9 cellular contexts compared by ENCODE assay signal in the genomic region with DNA sequence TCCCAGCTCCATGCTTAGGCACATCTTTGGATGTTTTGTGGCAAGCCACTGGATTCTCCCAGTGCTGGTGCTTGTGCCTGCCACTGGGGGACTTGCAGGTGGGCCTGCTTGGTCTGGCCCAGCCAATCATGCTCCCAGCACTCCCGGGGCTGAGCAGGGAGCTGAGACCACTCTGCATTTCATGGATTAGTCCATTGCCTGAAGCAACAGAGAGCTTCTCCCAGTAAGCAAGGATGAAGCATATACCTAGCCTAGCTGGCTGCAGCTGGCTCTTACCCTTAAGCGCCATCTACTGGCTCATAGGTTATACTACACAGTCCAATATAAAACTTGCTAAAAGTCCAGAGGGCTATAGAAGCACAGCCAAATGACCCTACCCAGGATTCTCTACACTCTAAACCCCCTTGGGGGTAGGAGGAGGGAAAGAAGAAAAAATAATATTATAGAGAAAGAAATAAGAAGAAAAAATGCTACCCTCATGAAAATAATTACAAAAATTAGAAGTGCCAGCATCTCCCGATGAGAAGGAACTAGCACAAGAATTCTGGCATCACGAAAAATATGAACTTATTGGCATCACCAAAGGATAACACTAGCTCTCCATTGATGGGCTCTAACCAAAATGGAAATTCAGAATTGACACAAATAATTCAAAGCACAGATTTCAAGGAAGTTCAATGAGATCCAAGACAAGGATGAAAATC.
DNase-seq lines count a peak whose midpoint lies in the region; FAIRE-seq lines count a peak whose summit lies in the region.
"Had no signal": no experiment of that assay in that cellular context is flagged by ENCODE, and none has a peak within 500 bp of the region (broad histone marks: within the 10 kb centered on the region; RNA-seq: fewer than 3 reads in every experiment).

No MANE protein-coding gene starts in this region.

- peak; percentile 20 for DNase-seq in NCI-H2107 treated with DMSO at 0.1 percent for 48 hours (lab: John Stamatoyannopoulos, UW; ENCODE audit: unreplicated experiment)
- DNase-seq in NCI-H2107 (lab: John Stamatoyannopoulos, UW) = no peak
- DNase-seq in H4 (ENCODE audit: low spot score) = peak; percentile 45
- DNase-seq in LHCN-M2 (ENCODE audit: low read depth) = peak; percentile 47
- peak; percentile 30 to 47 for DNase-seq in SHP77 (lab: John Stamatoyannopoulos, UW)
- peak; percentile 36 for DNase-seq in fibroblast of the conjunctiva (ENCODE audit: low read depth)
- peak; percentile 5 for DNase-seq in small intestine
- DNase-seq in GM19238 (ENCODE audit: insufficient read length, low spot score) = no peak

- no peak overlapping the region for H3K4me3 ChIP-seq in small intestine (ENCODE audit: low read depth in 1 of 2, low read length in 2 of 2)
- H3K4me3 ChIP-seq: thoracic aorta had no signal

- no peak overlapping the region for H3K27ac ChIP-seq in small intestine (ENCODE audit: low read depth in 1 of 2, low read length in 1 of 2)
- H3K27ac ChIP-seq: thoracic aorta had no signal

- 44 to 52% (median 45%) methylated on average over 4 of the region's 4 CpGs for WGBS in small intestine, 3 donors

- H3K36me3 ChIP-seq in small intestine (ENCODE audit: control insufficient read depth in 2 of 2, insufficient read depth in 2 of 2, low read length in 2 of 2) = no peaks in the 10 kb centered on the region
- H3K36me3 ChIP-seq: thoracic aorta had no signal

- no peaks in the 10 kb centered on the region for H3K27me3 ChIP-seq in small intestine (ENCODE audit: control insufficient read depth in 2 of 2, insufficient read depth in 2 of 2, low read length in 2 of 2)

- no peaks in the 10 kb centered on the region for H3K9me3 ChIP-seq in small intestine (ENCODE audit: control insufficient read depth, low read depth)

- no peaks in the 10 kb centered on the region for H3K4me1 ChIP-seq in small intestine (ENCODE audit: control insufficient read depth in 2 of 2, insufficient read depth in 1 of 2, low read depth in 1 of 2, low read length in 1 of 2)

- FAIRE-seq in small intestine (lab: Jason Lieb, UNC) = no peak

Comparison
In these comparisons a context has a peak if more than half of its experiments do, and no peak if none do; other contexts are left out.
1. DNase-seq: peak in NCI-H2107 treated with DMSO at 0.1 percent for 48 hours (single experiment), H4 (single experiment), LHCN-M2 (single experiment), SHP77 (2 of 2), fibroblast of the conjunctiva (single experiment) and small intestine (single experiment); none in NCI-H2107 (single experiment) and GM19238 (single experiment).